7 cellular contexts compared by ENCODE assay signal in genomic region chr12:120438495-120439198, GRCh38. TPM values are rescaled to one million over a fixed set of nuclear protein-coding genes. Genes with fewer than 3 reads are reported as not detected.
A peak's percentile ranks its signal among the peaks of the same experiment; 100 is the strongest.
DNase-seq lines count a peak whose midpoint lies in the region; ATAC-seq and TF ChIP-seq lines count a peak whose summit lies in the region.

No MANE protein-coding gene starts in this region.

- H3K27me3 Mint-ChIP-seq in T-helper 17 cell = no peaks in the 10 kb centered on the region

- peaks cover 15% of the 10 kb centered on the region for H3K4me1 Mint-ChIP-seq in T-helper 17 cell

- TF ChIP-seq CTCF in heart right ventricle (IDR thresholded peaks at IDR 0.05) = no peak

- intact Hi-C loops in heart right ventricle (cut with DNase I) = no loop called here

- peak overlapping the region; percentile 95 for H3K4me2 ChIP-seq in skeletal muscle satellite cell (ENCODE audit: low read length)

- peak overlapping the region; percentile 90 for H3K27ac Mint-ChIP-seq in T-helper 17 cell

- H3K36me3 ChIP-seq in HAP-1 (replicated peaks) (peaks cover 32% of the 10 kb centered on the region), heart right ventricle (peaks cover 0 to 48% (median 14%) of the 10 kb centered on the region in 9 donors), skeletal muscle satellite cell (ENCODE audit: insufficient read depth, low read length) (peaks cover 15% of the 10 kb centered on the region)

- H3K9ac ChIP-seq in skeletal muscle satellite cell (ENCODE audit: low read depth, low read length) = peak overlapping the region; percentile 81

- H3K27ac ChIP-seq in heart right ventricle = peak overlapping the region; percentile 62 to 95 (median 88)

- peak overlapping the region; percentile 96 for H3K4me3 Mint-ChIP-seq in T-helper 17 cell

- WGBS in heart right ventricle, 2 donors = 30 to 32% methylated on average over 17 of the region's 17 CpGs

- H3K36me3 Mint-ChIP-seq in T-helper 17 cell (ENCODE audit: low read depth) = no peaks in the 10 kb centered on the region

- no peak for DNase-seq in HAP-1 (ENCODE audit: low spot score in 2 of 2)
- DNase-seq in T-helper 17 cell = no peak
- DNase-seq in heart right ventricle = no peak
- no peak for DNase-seq in NCI-H1105 treated with DMSO at 0.1 percent for 48 hours (lab: John Stamatoyannopoulos, UW)
- no peak for DNase-seq in NCI-H524 (lab: John Stamatoyannopoulos, UW)
- DNase-seq in KG1 (lab: John Stamatoyannopoulos, UW) = no peak

- no peaks in the 10 kb centered on the region for H3K9me3 ChIP-seq in HAP-1
- H3K9me3 ChIP-seq in T-helper 17 cell (ENCODE audit: control insufficient read depth, low read length, poor library complexity, severe bottlenecking) = no peaks in the 10 kb centered on the region
- no peaks in the 10 kb centered on the region for H3K9me3 ChIP-seq in heart right ventricle
- H3K9me3 ChIP-seq in skeletal muscle satellite cell (replicated peaks; ENCODE audit: low read length) = no peaks in the 10 kb centered on the region

- in situ Hi-C loops in HAP-1 (cut with MboI; ENCODE audit: low sequenced_read_pairs) = no loop called here

- ATAC-seq in T-helper 17 cell (no peak), heart right ventricle (peak in 6 of 8 donors; percentile 4 to 32 (median 18))

- H3K4me1 ChIP-seq in HAP-1 (peaks cover 12% of the 10 kb centered on the region), heart right ventricle (peaks cover 0 to 32% (median 17%) of the 10 kb centered on the region in 9 donors), skeletal muscle satellite cell (ENCODE audit: control insufficient read depth, insufficient read depth, low read length) (peaks cover 14% of the 10 kb centered on the region)

- H3K27me3 ChIP-seq in HAP-1 (ENCODE audit: low read depth) (no peaks in the 10 kb centered on the region), heart right ventricle (no peaks in the 10 kb centered on the region), skeletal muscle satellite cell (ENCODE audit: control insufficient read depth, insufficient read depth, low read length) (no peaks in the 10 kb centered on the region)

- H3K4me3 ChIP-seq in HAP-1 = peak overlapping the region; percentile 87
- peak overlapping the region; percentile 42 to 93 (median 83) for H3K4me3 ChIP-seq in heart right ventricle
- peak overlapping the region; percentile 97 for H3K4me3 ChIP-seq in skeletal muscle satellite cell (ENCODE audit: low read length)

RNA-seq across cellular contexts. Expression of gene COX6A1, which starts 0.7 kb away (rescaled TPM):
- 100 to 1,000 TPM; 136 to 144 TPM for total RNA-seq in T-helper 17 cell
- total RNA-seq in heart right ventricle = 100 to 1,000 TPM; 101 to 180 (median 151) TPM
- 100 to 1,000 TPM; 531 to 859 TPM for polyA plus RNA-seq in heart right ventricle
- 325 and 378 TPM in 2 replicates for total RNA-seq in skeletal muscle satellite cell (2012; rRNA removed)

RNA-seq across cellular contexts. Expression of gene TRIAP1, which starts 7.5 kb away (rescaled TPM):
- total RNA-seq in T-helper 17 cell (10 to 100 TPM; 18.6 to 21.9 TPM), heart right ventricle (10 to 100 TPM; 10.1 to 18.4 (median 13.0) TPM)
- polyA plus RNA-seq in heart right ventricle = 10 to 100 TPM; 12.0 to 28.9 TPM
- 32.4 and 37.4 TPM in 2 replicates for total RNA-seq in skeletal muscle satellite cell (2012; rRNA removed)

RNA-seq across cellular contexts. Expression of gene GATC, which starts 7.6 kb away (rescaled TPM):
- total RNA-seq in T-helper 17 cell (10 to 100 TPM; 15.6 to 18.7 TPM), heart right ventricle (10 to 100 TPM in 7 of 10 donors, 1 to 10 TPM in 3; 6.4 to 17.0 (median 11.1) TPM)
- 1 to 10 TPM; 6.0 to 7.3 TPM for polyA plus RNA-seq in heart right ventricle
- total RNA-seq in skeletal muscle satellite cell (2012; rRNA removed) = 17.7 and 21.0 TPM in 2 replicates

RNA-seq across cellular contexts. Expression of gene SRSF9, which starts 30.9 kb away (rescaled TPM):
- total RNA-seq in T-helper 17 cell = 100 to 1,000 TPM; 122 to 124 TPM
- total RNA-seq in heart right ventricle = 10 to 100 TPM; 25.4 to 54.7 (median 32.0) TPM
- polyA plus RNA-seq in heart right ventricle = 10 to 100 TPM; 29.8 to 42.9 TPM
- 148 and 158 TPM in 2 replicates for total RNA-seq in skeletal muscle satellite cell (2012; rRNA removed)

RNA-seq across cellular contexts. Expression of gene DYNLL1, which starts 57.3 kb away (rescaled TPM):
- total RNA-seq in T-helper 17 cell (10 to 100 TPM; 70.2 to 72.2 TPM), heart right ventricle (100 to 1,000 TPM in 9 of 10 donors, 10 to 100 TPM in 1; 94.0 to 227 (median 120) TPM)
- 100 to 1,000 TPM; 136 to 352 TPM for polyA plus RNA-seq in heart right ventricle
- total RNA-seq in skeletal muscle satellite cell (2012; rRNA removed) = 281 and 386 TPM in 2 replicates
